Comparison of ENCODE assay signal across 28 cellular contexts in the genomic region with DNA sequence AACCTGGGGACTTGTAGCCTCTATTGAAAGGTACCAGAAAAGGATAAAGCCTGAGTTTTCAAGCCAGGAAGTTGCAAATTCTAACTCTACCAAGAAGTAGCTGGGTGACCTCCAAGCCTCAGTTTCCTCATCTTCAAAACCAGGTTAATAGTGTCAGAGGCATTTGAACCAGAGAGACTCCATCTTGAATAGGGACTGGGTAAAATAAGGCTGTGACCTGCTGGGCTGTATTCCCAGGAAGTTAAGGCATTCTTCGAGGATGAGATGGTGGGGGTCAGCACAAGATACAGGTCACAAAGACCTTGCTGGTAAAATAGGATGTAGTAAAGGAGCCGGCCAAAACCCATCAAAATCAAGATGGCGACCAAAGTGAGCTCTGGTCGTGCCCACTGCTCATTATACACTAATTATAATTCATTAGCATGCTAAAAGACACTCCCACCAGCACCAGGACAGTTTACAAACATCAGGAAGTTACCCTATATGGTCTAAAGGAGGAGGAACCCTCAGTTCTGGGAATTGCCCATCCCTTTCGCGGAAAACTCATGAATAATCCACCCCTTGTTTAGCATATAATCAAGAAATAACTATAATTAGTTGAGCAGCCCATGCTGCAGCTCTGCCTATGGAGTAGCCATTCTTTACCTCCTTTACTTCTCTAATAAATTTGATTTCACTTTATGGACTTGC.
"Had no signal": no experiment of that assay in that cellular context is flagged by ENCODE, and none has a peak within 500 bp of the region (broad histone marks: within the 10 kb centered on the region; RNA-seq: fewer than 3 reads in every experiment).

No MANE protein-coding gene starts in this region.

- H3K36me3 ChIP-seq: neural progenitor cell, ovary, right lobe of liver, sigmoid colon, stomach, thoracic aorta, thyroid gland, tibial nerve, upper lobe of left lung, vagina had no signal

- H3K9me3 ChIP-seq: ovary, psoas muscle, right lobe of liver, sigmoid colon, stomach, thoracic aorta, thyroid gland, tibial nerve, upper lobe of left lung, vagina had no signal

- H3K27me3 Mint-ChIP-seq: progenitor cell of endocrine pancreas; stimulated activated naive B cell treated with anti-CD40 and anti-IgM and Interleukin-4, amounts not matched to agents 10 μg/mL and 1 μg/mL and 100 μg/mL, for 72 hours; stimulated activated naive CD8-positive, alpha-beta T cell treated with anti-CD3 and anti-CD28 coated beads, Interleukin-15, Interleukin-2, amounts not matched to agents 100 ng/mL and 50 ng/mL, for 24 hours had no signal

- H2AFZ ChIP-seq: neural progenitor cell, parathyroid adenoma had no signal

- H3K27me3 ChIP-seq: neural progenitor cell, ovary, right lobe of liver, sigmoid colon, stomach, thyroid gland, tibial nerve, upper lobe of left lung, vagina had no signal

- H3K4me2 ChIP-seq: neural progenitor cell had no signal

- H3K4me3 ChIP-seq: neural progenitor cell, ovary, psoas muscle, right lobe of liver, sigmoid colon, stomach, thoracic aorta, thyroid gland, tibial nerve, upper lobe of left lung, vagina had no signal

- H3K79me2 ChIP-seq: parathyroid adenoma had no signal

- H3K36me3 Mint-ChIP-seq: natural killer cell had no signal

- H3K27ac ChIP-seq: neural progenitor cell, ovary, parathyroid adenoma, psoas muscle, right lobe of liver, sigmoid colon, stomach, thoracic aorta, thyroid gland, tibial nerve, upper lobe of left lung, vagina had no signal

- H3K27ac Mint-ChIP-seq: natural killer cell; nephron progenitor cell; neural progenitor cell; progenitor cell of endocrine pancreas; stimulated activated effector memory CD8-positive, alpha-beta T cell treated with anti-CD3 and anti-CD28 coated beads, Interleukin-12 subunit alpha, Interleukin-12 subunit beta, amount 100 ng/mL, for 72 hours; stimulated activated naive B cell treated with anti-CD40 and anti-IgM and Interleukin-4, amounts not matched to agents 10 μg/mL and 1 μg/mL and 100 μg/mL, for 72 hours; stimulated activated naive CD8-positive, alpha-beta T cell treated with anti-CD3 and anti-CD28 coated beads, Interleukin-15, Interleukin-2, amounts not matched to agents 100 ng/mL and 50 ng/mL, for 24 hours had no signal

- H3K4me1 ChIP-seq: parathyroid adenoma had no signal

- H3K4me3 Mint-ChIP-seq: natural killer cell; nephron progenitor cell; neural progenitor cell; stimulated activated effector memory CD8-positive, alpha-beta T cell treated with anti-CD3 and anti-CD28 coated beads, Interleukin-12 subunit alpha, Interleukin-12 subunit beta, amount 100 ng/mL, for 72 hours; stimulated activated naive B cell treated with anti-CD40 and anti-IgM and Interleukin-4, amounts not matched to agents 10 μg/mL and 1 μg/mL and 100 μg/mL, for 72 hours; stimulated activated naive CD8-positive, alpha-beta T cell treated with anti-CD3 and anti-CD28 coated beads, Interleukin-15, Interleukin-2, amounts not matched to agents 100 ng/mL and 50 ng/mL, for 24 hours had no signal

- H3K9me3 Mint-ChIP-seq: natural killer cell; nephron progenitor cell; neural progenitor cell; stimulated activated effector memory CD8-positive, alpha-beta T cell treated with anti-CD3 and anti-CD28 coated beads, Interleukin-12 subunit alpha, Interleukin-12 subunit beta, amount 100 ng/mL, for 72 hours; stimulated activated naive B cell treated with anti-CD40 and anti-IgM and Interleukin-4, amounts not matched to agents 10 μg/mL and 1 μg/mL and 100 μg/mL, for 72 hours; stimulated activated naive CD8-positive, alpha-beta T cell treated with anti-CD3 and anti-CD28 coated beads, Interleukin-15, Interleukin-2, amounts not matched to agents 100 ng/mL and 50 ng/mL, for 24 hours had no signal

- H3K9ac ChIP-seq: neural progenitor cell, parathyroid adenoma had no signal

- FAIRE-seq: small intestine, urothelium cell line had no signal

- DNase-seq: natural killer cell; nephron progenitor cell; occipital lobe; ovary; psoas muscle; right cardiac atrium; sigmoid colon; stimulated activated CD4-positive, alpha-beta T cell treated with anti-CD3 and anti-CD28 coated beads, Interleukin-15, amount 100 ng/mL, for 24 hours; stimulated activated CD4-positive, alpha-beta T cell treated with anti-CD3 and anti-CD28 coated beads, Interleukin-2, amount 100 ng/mL, for 24 hours; stimulated activated CD4-positive, alpha-beta T cell treated with anti-CD3 and anti-CD28 coated beads, Interleukin-2, amount 100 ng/mL, for 48 hours; stimulated activated CD4-positive, alpha-beta T cell treated with anti-CD3 and anti-CD28 coated beads, Interleukin-4, amount 100 ng/mL, for 24 hours; stimulated activated naive B cell treated with anti-CD40 and anti-IgM and Interleukin-4, amounts not matched to agents 10 μg/mL and 1 μg/mL and 100 μg/mL, for 72 hours; stimulated activated naive CD4-positive, alpha-beta T cell treated with Interleukin-2 at 50 U/mL for 16 hours; stomach; thyroid gland; trophoblast cell; upper lobe of left lung had no signal
